8 cellular contexts compared by ENCODE assay signal in genomic region chr9:77944556-77945261, GRCh38.
DNase-seq lines count a peak whose midpoint lies in the region; ATAC-seq and TF ChIP-seq lines count a peak whose summit lies in the region.
"Had no signal": no experiment of that assay in that cellular context is flagged by ENCODE, and none has a peak within 500 bp of the region (broad histone marks: within the 10 kb centered on the region; RNA-seq: fewer than 3 reads in every experiment).

No MANE protein-coding gene starts in this region.

- peaks cover 30% of the 10 kb centered on the region for H3K4me1 Mint-ChIP-seq in activated CD4-positive, alpha-beta memory T cell treated with anti-CD3 and anti-CD28 coated beads, Interleukin-2, amount 10 ng/mL, durations not matched to agents 7 days and 5 days

- H3K27me3 ChIP-seq in gastrocnemius medialis, result no peaks in the 10 kb centered on the region

- H3K9me3 Mint-ChIP-seq in activated CD4-positive, alpha-beta memory T cell treated with anti-CD3 and anti-CD28 coated beads, Interleukin-2, amount 10 ng/mL, durations not matched to agents 7 days and 5 days, result no peaks in the 10 kb centered on the region
- H3K9me3 Mint-ChIP-seq: immature natural killer cell had no signal

- H3K4me3 ChIP-seq in gastrocnemius medialis, result no peak overlapping the region

- peak overlapping the region; percentile 37 for H3K4me3 Mint-ChIP-seq in activated CD4-positive, alpha-beta memory T cell treated with anti-CD3 and anti-CD28 coated beads, Interleukin-2, amount 10 ng/mL, durations not matched to agents 7 days and 5 days
- H3K4me3 Mint-ChIP-seq: immature natural killer cell had no signal

- intact Hi-C loops in left ventricle myocardium superior (cut with micrococcal nuclease), result no loop called here
- intact Hi-C loops in gastrocnemius medialis (cut with DNase I; ENCODE audit: low total_unique reads), result no loop called here

- POLR2A ChIA-PET in activated CD4-positive, alpha-beta memory T cell treated with anti-CD3 and anti-CD28 coated beads, Interleukin-2, amount 10 ng/mL, durations not matched to agents 7 days and 5 days (lab: Charles Lee), result interaction anchor here (0.7 to 0.8 kb wide), 2 partner anchors 36 to 85 kb away, joined by 3 read pairs; no protein-coding TSS in a partner anchor

- in situ Hi-C loops in gastrocnemius medialis (cut with MboI; ENCODE audit: low sequenced_read_pairs in 4 of 4), result no loop called here

- H3K27ac Mint-ChIP-seq in activated CD4-positive, alpha-beta memory T cell treated with anti-CD3 and anti-CD28 coated beads, Interleukin-2, amount 10 ng/mL, durations not matched to agents 7 days and 5 days, result peak overlapping the region; percentile 68
- H3K27ac Mint-ChIP-seq: immature natural killer cell had no signal

- no peak for DNase-seq in activated CD4-positive, alpha-beta memory T cell treated with anti-CD3 and anti-CD28 coated beads, Interleukin-2, amount 10 ng/mL, durations not matched to agents 7 days and 5 days
- DNase-seq in left ventricle myocardium superior (no peak), gastrocnemius medialis (no peak), NCI-H2029 treated with DMSO at 0.1 percent for 48 hours (lab: John Stamatoyannopoulos, UW) (no peak), hippocampal formation (lab: John Stamatoyannopoulos, UW) (no peak)

- TF ChIP-seq CTCF in gastrocnemius medialis (IDR thresholded peaks at IDR 0.05 in 4 of 5, conservative IDR thresholded peaks at IDR 0.05 in 1 of 5), result peak in 1 of 5 experiments; percentile 13

- no peaks in the 10 kb centered on the region for H3K9me3 ChIP-seq in KOPT-K1 (ENCODE audit: insufficient read depth, low read length, poor library complexity, severe bottlenecking)
- H3K9me3 ChIP-seq in gastrocnemius medialis, result no peaks in the 10 kb centered on the region

- H3K36me3 ChIP-seq in KOPT-K1 (ENCODE audit: insufficient read depth, low read length) (no peaks in the 10 kb centered on the region), gastrocnemius medialis (no peaks in the 10 kb centered on the region)

- peak; percentile 73 for ATAC-seq in left ventricle myocardium superior
- ATAC-seq in gastrocnemius medialis, result peak; percentile 30 to 50
- no peak for ATAC-seq in HG03196 (IDR thresholded peaks at IDR 0.05; ENCODE audit: unreplicated experiment)

- peaks cover 49 to 52% of the 10 kb centered on the region in 2 donors for H3K4me1 ChIP-seq in gastrocnemius medialis

- no peaks in the 10 kb centered on the region for H3K27me3 Mint-ChIP-seq in activated CD4-positive, alpha-beta memory T cell treated with anti-CD3 and anti-CD28 coated beads, Interleukin-2, amount 10 ng/mL, durations not matched to agents 7 days and 5 days

- H3K27ac ChIP-seq in KOPT-K1 (ENCODE audit: low read depth, low read length, poor library complexity, severe bottlenecking) (peak overlapping the region; percentile 57), gastrocnemius medialis (peak overlapping the region; percentile 25 to 63 (median 48))

- CTCF ChIA-PET in activated CD4-positive, alpha-beta memory T cell treated with anti-CD3 and anti-CD28 coated beads, Interleukin-2, amount 10 ng/mL, durations not matched to agents 7 days and 5 days (lab: Charles Lee), result interaction anchor here (1.5 kb wide), 1 partner anchor 91 kb away, joined by 5 read pairs; no protein-coding TSS in a partner anchor

- H3K36me3 Mint-ChIP-seq in activated CD4-positive, alpha-beta memory T cell treated with anti-CD3 and anti-CD28 coated beads, Interleukin-2, amount 10 ng/mL, durations not matched to agents 7 days and 5 days (ENCODE audit: low read depth), result peaks cover 3% of the 10 kb centered on the region
- H3K36me3 Mint-ChIP-seq: immature natural killer cell had no signal

- TF ChIP-seq POLR2A in gastrocnemius medialis (IDR thresholded peaks at IDR 0.05), result no peak
